In genomic region chr14:95481391-95482022, GRCh38 we compare ENCODE assay signal across 14 cellular contexts. TPM values are rescaled to one million over a fixed set of nuclear protein-coding genes. Genes with fewer than 3 reads are reported as not detected.
A peak's percentile ranks its signal among the peaks of the same experiment; 100 is the strongest.
DNase-seq lines count a peak whose midpoint lies in the region; ATAC-seq and TF ChIP-seq lines count a peak whose summit lies in the region.
"Had no signal": no experiment of that assay in that cellular context is flagged by ENCODE, and none has a peak within 500 bp of the region (broad histone marks: within the 10 kb centered on the region; RNA-seq: fewer than 3 reads in every experiment).

No MANE protein-coding gene starts in this region.

- no peak for TF ChIP-seq EP300 in suprapubic skin (IDR thresholded peaks at IDR 0.05)

- TF ChIP-seq CTCF in glutamatergic neuron (IDR thresholded peaks at IDR 0.05; ENCODE audit: partially characterized antibody, unreplicated experiment), result no peak
- TF ChIP-seq CTCF in suprapubic skin (IDR thresholded peaks at IDR 0.05), result no peak

- H3K36me3 Mint-ChIP-seq in activated T-cell treated with anti-CD3 and anti-CD28 coated beads, Interleukin-2, amount 50 U/mL, for 72 hours (ENCODE audit: insufficient read depth in 2 of 2), result peaks cover 0 to 2% of the 10 kb centered on the region in 2 donors
- peaks cover 6% of the 10 kb centered on the region for H3K36me3 Mint-ChIP-seq in activated CD4-positive, alpha-beta memory T cell treated with anti-CD3 and anti-CD28 coated beads for 36 hours
- H3K36me3 Mint-ChIP-seq in glutamatergic neuron (ENCODE audit: unreplicated experiment), result no peaks in the 10 kb centered on the region

- intact Hi-C loops in activated CD4-positive, alpha-beta memory T cell treated with anti-CD3 and anti-CD28 coated beads for 36 hours (cut with micrococcal nuclease), result no loop called here

- CTCF ChIA-PET in activated CD4-positive, alpha-beta memory T cell treated with anti-CD3 and anti-CD28 coated beads for 36 hours (lab: Charles Lee), result interaction anchor here (1.5 to 2.9 kb wide), 5 partner anchors 15 to 46 kb away, joined by 4 to 20 read pairs (median 9); no protein-coding TSS in a partner anchor

- H3K9me3 ChIP-seq in suprapubic skin, result no peaks in the 10 kb centered on the region
- H3K9me3 ChIP-seq: upper lobe of right lung had no signal

- no peak overlapping the region for H3K4me3 ChIP-seq in suprapubic skin
- H3K4me3 ChIP-seq: upper lobe of right lung had no signal

- no peaks in the 10 kb centered on the region for H3K9me3 Mint-ChIP-seq in activated T-cell treated with anti-CD3 and anti-CD28 coated beads, Interleukin-2, amount 50 U/mL, for 72 hours
- no peaks in the 10 kb centered on the region for H3K9me3 Mint-ChIP-seq in activated CD4-positive, alpha-beta memory T cell treated with anti-CD3 and anti-CD28 coated beads for 36 hours
- H3K9me3 Mint-ChIP-seq in glutamatergic neuron (ENCODE audit: unreplicated experiment), result peaks cover 3% of the 10 kb centered on the region

- H3K36me3 ChIP-seq in suprapubic skin, result no peaks in the 10 kb centered on the region
- H3K36me3 ChIP-seq: upper lobe of right lung had no signal

- no peak for DNase-seq in activated T-cell treated with anti-CD3 and anti-CD28 coated beads, Interleukin-2, amount 50 U/mL, for 72 hours
- DNase-seq in activated T-cell treated with anti-CD3 and anti-CD28 coated beads for 4 hours (no peak), glutamatergic neuron (no peak), suprapubic skin (ENCODE audit: low spot score in 2 of 2) (no peak), LoVo (ENCODE audit: low spot score) (no peak), SHP77 treated with DMSO at 0.1 percent for 48 hours (lab: John Stamatoyannopoulos, UW) (no peak)
- DNase-seq in activated CD4-positive, alpha-beta memory T cell treated with anti-CD3 and anti-CD28 coated beads for 36 hours, result no peak
- DNase-seq: anterior cingulate cortex, DND-41, NCI-H1694 treated with DMSO at 0.1 percent for 48 hours, SIG-M5, upper lobe of right lung had no signal

- H3K4me1 Mint-ChIP-seq in activated T-cell treated with anti-CD3 and anti-CD28 coated beads, Interleukin-2, amount 50 U/mL, for 72 hours (ENCODE audit: low read depth), result peaks cover 45% of the 10 kb centered on the region
- peaks cover 50% of the 10 kb centered on the region for H3K4me1 Mint-ChIP-seq in activated CD4-positive, alpha-beta memory T cell treated with anti-CD3 and anti-CD28 coated beads for 36 hours (ENCODE audit: low read depth)
- peaks cover 26% of the 10 kb centered on the region for H3K4me1 Mint-ChIP-seq in glutamatergic neuron (ENCODE audit: low read depth, unreplicated experiment)

- no peaks in the 10 kb centered on the region for H3K27me3 ChIP-seq in suprapubic skin
- H3K27me3 ChIP-seq: upper lobe of right lung had no signal

- peak overlapping the region; percentile 89 for H3K27ac Mint-ChIP-seq in activated T-cell treated with anti-CD3 and anti-CD28 coated beads, Interleukin-2, amount 50 U/mL, for 72 hours
- H3K27ac Mint-ChIP-seq in activated CD4-positive, alpha-beta memory T cell treated with anti-CD3 and anti-CD28 coated beads for 36 hours, result peak overlapping the region; percentile 90
- H3K27ac Mint-ChIP-seq in glutamatergic neuron (ENCODE audit: unreplicated experiment), result no peak overlapping the region

- no peak for ATAC-seq in activated T-cell treated with anti-CD3 and anti-CD28 coated beads, Interleukin-2, amount 50 U/mL, for 72 hours (replicated peaks in 1 of 2)
- ATAC-seq in HG03097 (IDR thresholded peaks at IDR 0.05; ENCODE audit: low FRiP score, unreplicated experiment), result no peak
- ATAC-seq: upper lobe of right lung had no signal

- peak overlapping the region in 1 of 2 donors; percentile 64 for H3K4me3 Mint-ChIP-seq in activated T-cell treated with anti-CD3 and anti-CD28 coated beads, Interleukin-2, amount 50 U/mL, for 72 hours
- H3K4me3 Mint-ChIP-seq in activated CD4-positive, alpha-beta memory T cell treated with anti-CD3 and anti-CD28 coated beads for 36 hours, result no peak overlapping the region
- H3K4me3 Mint-ChIP-seq in glutamatergic neuron (ENCODE audit: unreplicated experiment), result peak overlapping the region; percentile 28

- TF ChIP-seq POLR2A in suprapubic skin (IDR thresholded peaks at IDR 0.05), result no peak

- H3K27ac ChIP-seq in suprapubic skin, result peak overlapping the region; percentile 83
- H3K27ac ChIP-seq: parathyroid adenoma, upper lobe of right lung had no signal

- H3K4me1 ChIP-seq in suprapubic skin, result peaks cover 91% of the 10 kb centered on the region
- H3K4me1 ChIP-seq: parathyroid adenoma had no signal

- 69% methylated on average over 17 of the region's 18 CpGs for WGBS in suprapubic skin

- H3K27me3 Mint-ChIP-seq in activated T-cell treated with anti-CD3 and anti-CD28 coated beads, Interleukin-2, amount 50 U/mL, for 72 hours (ENCODE audit: low read depth), result no peaks in the 10 kb centered on the region
- H3K27me3 Mint-ChIP-seq in activated CD4-positive, alpha-beta memory T cell treated with anti-CD3 and anti-CD28 coated beads for 36 hours, result no peaks in the 10 kb centered on the region
- peaks cover 8% of the 10 kb centered on the region for H3K27me3 Mint-ChIP-seq in glutamatergic neuron (ENCODE audit: unreplicated experiment)

- POLR2A ChIA-PET in activated CD4-positive, alpha-beta memory T cell treated with anti-CD3 and anti-CD28 coated beads for 36 hours (lab: Charles Lee), result interaction anchor here (1.3 to 2.1 kb wide), 2 partner anchors 12 to 52 kb away, joined by 3 to 8 read pairs; partner anchors contain the start of gene GLRX5

RNA-seq across cellular contexts. Expression of gene SYNE3, which starts 34.9 kb away (rescaled TPM):
- total RNA-seq in activated T-cell treated with anti-CD3 and anti-CD28 coated beads, Interleukin-2, amount 50 U/mL, for 72 hours, result 10 to 100 TPM; 59.9 to 66.2 TPM
- total RNA-seq in activated CD4-positive, alpha-beta memory T cell treated with anti-CD3 and anti-CD28 coated beads for 36 hours, result 10 to 100 TPM; 35.3 to 37.3 TPM
- total RNA-seq in glutamatergic neuron (ENCODE audit: unreplicated experiment) (7.1 TPM), suprapubic skin (10 to 100 TPM in 2 of 4 donors, 1 to 10 TPM in 2; 9.1 to 21.4 (median 12.8) TPM)

RNA-seq across cellular contexts. Expression of gene GLRX5, which starts 53.3 kb away (rescaled TPM):
- total RNA-seq in activated T-cell treated with anti-CD3 and anti-CD28 coated beads, Interleukin-2, amount 50 U/mL, for 72 hours, result 10 to 100 TPM; 23.1 to 26.3 TPM
- 10 to 100 TPM; 31.8 to 32.2 TPM for total RNA-seq in activated CD4-positive, alpha-beta memory T cell treated with anti-CD3 and anti-CD28 coated beads for 36 hours
- total RNA-seq in glutamatergic neuron (ENCODE audit: unreplicated experiment) (38.9 TPM), suprapubic skin (10 to 100 TPM; 19.8 to 42.1 (median 33.7) TPM)
